In genomic region chr10:95295031-95295755, GRCh38 we compare ENCODE assay signal across 1 cellular context.
TF ChIP-seq lines count a peak whose summit lies in the region.

No MANE protein-coding gene starts in this region.

TF ChIP-seq in K562, 482 proteins besides CTCF, POLR2A, EP300 and RAD21 (continued from another document and continues in another):
- TF ChIP-seq ZNF318 (IDR thresholded peaks at IDR 0.05; ENCODE audit: borderline replicate concordance in 1 of 2, low read depth in 1 of 2) (no peak), TCF3 (CRISPR knock-in tag; IDR thresholded peaks at IDR 0.05) (peak; percentile 18; the same call in 1 of the 2 replicates), POU5F1 (IDR thresholded peaks at IDR 0.05; ENCODE audit: borderline replicate concordance, low read depth, low read length, partially characterized antibody) (no peak), ZBTB26 (CRISPR knock-in tag; IDR thresholded peaks at IDR 0.05) (no peak), CTBP1 (IDR thresholded peaks at IDR 0.05; ENCODE audit: borderline replicate concordance) (0 out of 2 replicates have a peak, but pooled peaks have one; percentile 40), ZBTB40 (IDR thresholded peaks at IDR 0.05) (peak; percentile 43; the same call in 1 of the 2 replicates), ZBTB40 (CRISPR knock-in tag; IDR thresholded peaks at IDR 0.05) (no peak), CCNT2 (IDR thresholded peaks at IDR 0.05; ENCODE audit: borderline replicate concordance, extremely low read depth, insufficient read length, low read depth, low read length) (peak; percentile 13), ARID3B (CRISPR knock-in tag; IDR thresholded peaks at IDR 0.05; ENCODE audit: borderline replicate concordance) (no peak), MTA1 (IDR thresholded peaks at IDR 0.05; ENCODE audit: borderline replicate concordance) (no peak), ZNF707 (CRISPR knock-in tag; conservative IDR thresholded peaks at IDR 0.05) (no peak), SIRT6 (IDR thresholded peaks at IDR 0.05; ENCODE audit: low read depth, low read length) (no peak), RBFOX2 (IDR thresholded peaks at IDR 0.05; ENCODE audit: low read depth, low read length) (peak; percentile 75), MTF1 (CRISPR knock-in tag; IDR thresholded peaks at IDR 0.05; ENCODE audit: borderline replicate concordance) (no peak), ZNF655 (CRISPR knock-in tag; IDR thresholded peaks at IDR 0.05) (no peak), TAF9B (IDR thresholded peaks at IDR 0.05; ENCODE audit: partially characterized antibody) (no peak), MAFG (tag; conservative IDR thresholded peaks at IDR 0.05) (no peak), CBFB (CRISPR knock-in tag; IDR thresholded peaks at IDR 0.05) (peak; percentile 38; the same call in 1 of the 2 replicates), SAFB2 (IDR thresholded peaks at IDR 0.05; ENCODE audit: borderline replicate concordance, low read depth, low read length, severe bottlenecking) (no peak), KLF16 (IDR thresholded peaks at IDR 0.05) (no peak), NFXL1 (CRISPR knock-in tag; IDR thresholded peaks at IDR 0.05) (no peak), NCOA2 (IDR thresholded peaks at IDR 0.05; ENCODE audit: partially characterized antibody in 2 of 2) (no peak), NRF1 (conservative IDR thresholded peaks at IDR 0.05 in 1 of 2, IDR thresholded peaks at IDR 0.05 in 1 of 2) (peak; percentile 76 to 78), ZNF324 (CRISPR knock-in tag; IDR thresholded peaks at IDR 0.05) (no peak), BRCA1 (IDR thresholded peaks at IDR 0.05) (no peak), BRCA1 (CRISPR knock-in tag; IDR thresholded peaks at IDR 0.05) (no peak), HES1 (IDR thresholded peaks at IDR 0.05; ENCODE audit: low read depth) (no peak), LEF1 (IDR thresholded peaks at IDR 0.05) (no peak), PRPF4 (IDR thresholded peaks at IDR 0.05; ENCODE audit: insufficient read depth, low read depth, low read length, poor library complexity, severe bottlenecking) (no peak), GTF3C2 (IDR thresholded peaks at IDR 0.05; ENCODE audit: borderline replicate concordance, extremely low read depth, insufficient read length) (no peak), JUNB (CRISPR knock-in tag; conservative IDR thresholded peaks at IDR 0.05) (no peak), ZNF445 (CRISPR knock-in tag; IDR thresholded peaks at IDR 0.05; ENCODE audit: low read depth) (no peak)
